ENCODE assay signal across 2 cellular contexts in genomic region chr11:91932151-91932821, GRCh38.
A peak's percentile ranks its signal among the peaks of the same experiment; 100 is the strongest.
TF ChIP-seq lines count a peak whose summit lies in the region.

No MANE protein-coding gene starts in this region.

TF ChIP-seq in liver, 16 proteins besides CTCF, POLR2A, EP300 and RAD21:
- no peak for TF ChIP-seq GABPA (IDR thresholded peaks at IDR 0.05 in 1 of 2, conservative IDR thresholded peaks at IDR 0.05 in 1 of 2)
- peak in 1 of 2 donors; percentile 50 for TF ChIP-seq RXRA (IDR thresholded peaks at IDR 0.05)
- TF ChIP-seq TAF1 (conservative IDR thresholded peaks at IDR 0.05) = no peak
- no peak for TF ChIP-seq ATF3 (IDR thresholded peaks at IDR 0.05)
- TF ChIP-seq JUND (IDR thresholded peaks at IDR 0.05) = peak in 1 of 2 donors; percentile 22
- no peak for TF ChIP-seq HNF4G (IDR thresholded peaks at IDR 0.05)
- peak; percentile 25 for TF ChIP-seq FOXA2 (IDR thresholded peaks at IDR 0.05)
- TF ChIP-seq FOXA1 (IDR thresholded peaks at IDR 0.05) = no peak
- TF ChIP-seq SP1 (IDR thresholded peaks at IDR 0.05) = no peak
- no peak for TF ChIP-seq MAX (IDR thresholded peaks at IDR 0.05)
- no peak for TF ChIP-seq NR2F2 (IDR thresholded peaks at IDR 0.05)
- no peak for TF ChIP-seq EGR1 (IDR thresholded peaks at IDR 0.05; ENCODE audit: low read depth in 2 of 2)
- peak; percentile 16 for TF ChIP-seq ZBTB33 (IDR thresholded peaks at IDR 0.05)
- TF ChIP-seq YY1 (IDR thresholded peaks at IDR 0.05) = peak; percentile 22
- peak; percentile 17 for TF ChIP-seq REST (IDR thresholded peaks at IDR 0.05)
- peak; percentile 37 to 67 for TF ChIP-seq HNF4A (conservative IDR thresholded peaks at IDR 0.05)

TF ChIP-seq in HepG2, 621 proteins besides CTCF, POLR2A, EP300 and RAD21:
- TF ChIP-seq, protein P1, sequence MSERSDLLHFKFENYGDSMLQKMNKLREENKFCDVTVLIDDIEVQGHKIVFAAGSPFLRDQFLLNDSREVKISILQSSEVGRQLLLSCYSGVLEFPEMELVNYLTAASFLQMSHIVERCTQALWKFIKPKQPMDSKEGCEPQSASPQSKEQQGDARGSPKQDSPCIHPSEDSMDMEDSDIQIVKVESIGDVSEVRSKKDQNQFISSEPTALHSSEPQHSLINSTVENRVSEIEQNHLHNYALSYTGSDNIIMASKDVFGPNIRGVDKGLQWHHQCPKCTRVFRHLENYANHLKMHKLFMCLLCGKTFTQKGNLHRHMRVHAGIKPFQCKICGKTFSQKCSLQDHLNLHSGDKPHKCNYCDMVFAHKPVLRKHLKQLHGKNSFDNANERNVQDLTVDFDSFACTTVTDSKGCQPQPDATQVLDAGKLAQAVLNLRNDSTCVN (CRISPR knock-in tag; IDR thresholded peaks at IDR 0.05; ENCODE audit: borderline replicate concordance) = no peak
- TF ChIP-seq, protein P2, sequence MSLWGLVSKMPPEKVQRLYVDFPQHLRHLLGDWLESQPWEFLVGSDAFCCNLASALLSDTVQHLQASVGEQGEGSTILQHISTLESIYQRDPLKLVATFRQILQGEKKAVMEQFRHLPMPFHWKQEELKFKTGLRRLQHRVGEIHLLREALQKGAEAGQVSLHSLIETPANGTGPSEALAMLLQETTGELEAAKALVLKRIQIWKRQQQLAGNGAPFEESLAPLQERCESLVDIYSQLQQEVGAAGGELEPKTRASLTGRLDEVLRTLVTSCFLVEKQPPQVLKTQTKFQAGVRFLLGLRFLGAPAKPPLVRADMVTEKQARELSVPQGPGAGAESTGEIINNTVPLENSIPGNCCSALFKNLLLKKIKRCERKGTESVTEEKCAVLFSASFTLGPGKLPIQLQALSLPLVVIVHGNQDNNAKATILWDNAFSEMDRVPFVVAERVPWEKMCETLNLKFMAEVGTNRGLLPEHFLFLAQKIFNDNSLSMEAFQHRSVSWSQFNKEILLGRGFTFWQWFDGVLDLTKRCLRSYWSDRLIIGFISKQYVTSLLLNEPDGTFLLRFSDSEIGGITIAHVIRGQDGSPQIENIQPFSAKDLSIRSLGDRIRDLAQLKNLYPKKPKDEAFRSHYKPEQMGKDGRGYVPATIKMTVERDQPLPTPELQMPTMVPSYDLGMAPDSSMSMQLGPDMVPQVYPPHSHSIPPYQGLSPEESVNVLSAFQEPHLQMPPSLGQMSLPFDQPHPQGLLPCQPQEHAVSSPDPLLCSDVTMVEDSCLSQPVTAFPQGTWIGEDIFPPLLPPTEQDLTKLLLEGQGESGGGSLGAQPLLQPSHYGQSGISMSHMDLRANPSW (CRISPR knock-in tag; IDR thresholded peaks at IDR 0.05; ENCODE audit: borderline replicate concordance) = no peak
- TF ChIP-seq POLR2G (IDR thresholded peaks at IDR 0.05; ENCODE audit: low read depth, low read length) = no peak
